In the genomic region with DNA sequence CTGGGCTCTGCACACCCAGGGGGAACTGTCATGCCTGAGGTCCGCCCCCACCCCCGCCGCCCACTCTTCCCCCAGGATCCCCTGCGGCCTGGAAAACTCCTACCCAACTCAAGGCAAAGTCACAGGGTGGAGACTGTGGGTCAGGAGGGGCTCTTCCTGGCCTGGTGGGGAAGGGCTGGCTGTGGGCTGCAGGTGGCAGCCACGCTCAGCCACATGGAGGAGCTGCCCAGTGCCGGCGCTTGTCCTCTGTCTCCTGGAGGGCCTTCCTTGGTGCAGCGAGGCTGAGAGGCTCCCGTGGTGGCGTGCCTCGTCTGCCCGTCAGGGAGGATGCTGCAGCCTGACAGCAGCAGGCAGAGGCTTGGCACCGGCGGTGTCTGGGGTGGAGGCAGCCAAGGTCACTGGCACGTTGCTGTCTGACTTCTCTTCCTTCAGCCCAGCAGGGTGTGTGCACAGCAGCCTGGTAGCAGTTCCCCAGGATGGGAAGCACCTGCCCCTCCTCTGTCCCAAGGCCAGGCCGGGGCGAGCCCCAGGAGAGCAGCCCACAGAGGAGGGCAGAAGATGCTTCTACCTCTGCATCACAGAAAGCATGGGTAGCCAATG, we compare ENCODE assay signal across 10 cellular contexts.
DNase-seq lines count a peak whose midpoint lies in the region; ATAC-seq and TF ChIP-seq lines count a peak whose summit lies in the region.
"Had no signal": no experiment of that assay in that cellular context is flagged by ENCODE, and none has a peak within 500 bp of the region (broad histone marks: within the 10 kb centered on the region; RNA-seq: fewer than 3 reads in every experiment).

No MANE protein-coding gene starts in this region.

- H3K36me3 ChIP-seq in H7 (replicated peaks; ENCODE audit: control insufficient read depth, insufficient read depth, low read length) (no peaks in the 10 kb centered on the region), adipocyte (ENCODE audit: control insufficient read depth, insufficient read depth, low read length, severe bottlenecking) (peaks cover 16% of the 10 kb centered on the region), spleen (peaks cover 0 to 11% (median 0%) of the 10 kb centered on the region in 6 donors)

- H3K4me1 ChIP-seq in adipocyte (ENCODE audit: control insufficient read depth, insufficient read depth, low read length) (peaks cover 79% of the 10 kb centered on the region), spleen (peaks cover 5 to 77% (median 35%) of the 10 kb centered on the region in 6 donors)

- no peak overlapping the region for H3K4me3 ChIP-seq in H7 (ENCODE audit: insufficient read depth, low read depth, low read length)
- no peak overlapping the region for H3K4me3 ChIP-seq in adipocyte (ENCODE audit: low read length)
- no peak overlapping the region for H3K4me3 ChIP-seq in spleen
- H3K4me3 ChIP-seq: body of pancreas had no signal

- H3K9ac ChIP-seq in adipocyte (ENCODE audit: low read length), result peak overlapping the region; percentile 87

- no peak for TF ChIP-seq CTCF in spleen (IDR thresholded peaks at IDR 0.05 in 8 of 11, conservative IDR thresholded peaks at IDR 0.05 in 3 of 11)

- ATAC-seq in esophagus mucosa, result no peak
- ATAC-seq: body of pancreas had no signal

- intact Hi-C loops in spleen (cut with DNase I; ENCODE audit: low total_unique reads), result no loop called here

- DNase-seq in H7, result peak; percentile 81
- no peak for DNase-seq in adipocyte (ENCODE audit: low read depth)
- DNase-seq in iPS-NIHi11 (ENCODE audit: low spot score), result peak; percentile 63
- peak; percentile 77 for DNase-seq in spleen
- DNase-seq in HuH-7.5 (ENCODE audit: low spot score), result no peak
- DNase-seq in HT-29 (ENCODE audit: low spot score), result no peak
- DNase-seq: activated T-cell treated with anti-CD3 and anti-CD28 coated beads for 4 hours, Calu3 had no signal

- H3K27ac ChIP-seq in spleen, result peak overlapping the region in 1 of 8 donors; percentile 54

- H3K27me3 ChIP-seq in H7 (ENCODE audit: control insufficient read depth, insufficient read depth, low read length) (no peaks in the 10 kb centered on the region), adipocyte (replicated peaks; ENCODE audit: control insufficient read depth, insufficient read depth, low read length) (no peaks in the 10 kb centered on the region), spleen (replicated peaks in 1 of 7) (peaks cover 0 to 24% (median 0%) of the 10 kb centered on the region in 7 donors)
- H3K27me3 ChIP-seq: body of pancreas had no signal

- H3K9me3 ChIP-seq in adipocyte (ENCODE audit: control insufficient read depth, low read length) (no peaks in the 10 kb centered on the region), spleen (no peaks in the 10 kb centered on the region)
- H3K9me3 ChIP-seq: body of pancreas had no signal

- no peak for TF ChIP-seq POLR2A in spleen (IDR thresholded peaks at IDR 0.05)

- 56 to 80% (median 66%) methylated on average over 1 to 17 of the region's 17 CpGs for WGBS in spleen, 5 donors

Comparison
In these comparisons a context has a peak if more than half of its experiments do, and no peak if none do; other contexts are left out.
1. DNase-seq: peak in H7 (single experiment), iPS-NIHi11 (single experiment) and spleen (single experiment); none in adipocyte (single experiment), HuH-7.5 (single experiment) and HT-29 (single experiment).